ENCODE assay signal across 8 cellular contexts in genomic region chr19:1026189-1027019, GRCh38. TPM values are rescaled to one million over a fixed set of nuclear protein-coding genes. Genes with fewer than 3 reads are reported as not detected.
DNase-seq lines count a peak whose midpoint lies in the region; ATAC-seq, FAIRE-seq and TF ChIP-seq lines count a peak whose summit lies in the region.

TSS of gene CNN2 (plus strand) at chr19:1026608. CDS start at chr19:1026662, 54 bp downstream.

- no peak for FAIRE-seq in urothelium cell line (lab: Jason Lieb, UNC)

- no peaks in the 10 kb centered on the region for H3K27me3 ChIP-seq in neuron (ENCODE audit: insufficient read depth, low read length)

- H3K4me3 ChIP-seq in foreskin fibroblast (ENCODE audit: low read depth in 1 of 2, low read length in 2 of 2) (peak within 1 kb of the TSS; percentile 80 to 100), neuron (ENCODE audit: low read length) (peak within 1 kb of the TSS; percentile 90)

- TF ChIP-seq CTCF in GM13977 (IDR thresholded peaks at IDR 0.05; ENCODE audit: extremely low read depth, insufficient read depth, missing control alignments) (no peak), foreskin fibroblast (IDR thresholded peaks at IDR 0.05; ENCODE audit: low read depth, low read length) (no peak)

- peaks cover 9% of the 10 kb centered on the region for H3K36me3 ChIP-seq in neuron (ENCODE audit: insufficient read depth, low read length)

- H2AFZ ChIP-seq in neuron (ENCODE audit: low read depth, low read length), result peak within 1 kb of the TSS; percentile 49

- peak; percentile 54 for ATAC-seq in HG03039 (IDR thresholded peaks at IDR 0.05; ENCODE audit: unreplicated experiment)

- DNase-seq in GM13977 (ENCODE audit: low spot score) (peak; percentile 92), RPMI7951 (ENCODE audit: low read depth) (peak; percentile 85), foreskin fibroblast (peak; percentile 78 to 92), urothelium cell line (ENCODE audit: low spot score) (peak; percentile 78), NCI-H1105 treated with DMSO at 0.1 percent for 48 hours (lab: John Stamatoyannopoulos, UW) (no peak)
- DNase-seq in activated gamma-delta T cell treated with anti-CD3 and anti-CD28 coated beads, Interleukin-2, amount 50 U/mL, for 16 hours (ENCODE audit: low read depth), result peak; percentile 40

- no peaks in the 10 kb centered on the region for H3K9me3 ChIP-seq in neuron (ENCODE audit: low read length)

- H3K4me1 ChIP-seq in neuron (ENCODE audit: insufficient read depth, low read length), result peaks cover 16% of the 10 kb centered on the region

- in situ Hi-C loops in GM13977 (cut with MboI; ENCODE audit: low pct_unique_long_range_greater_than_20kb, low sequenced_read_pairs, unreplicated experiment), result no loop called here

RNA-seq across cellular contexts. Expression of gene CNN2, which starts in this region (rescaled TPM):
- 179 and 199 TPM in 2 replicates for total RNA-seq in RPMI7951 (2014; rRNA removed; shearing (Covaris generic))
